19 cellular contexts compared by ENCODE assay signal in genomic region chr14:54177861-54178591, GRCh38.
DNase-seq lines count a peak whose midpoint lies in the region; ATAC-seq, FAIRE-seq and TF ChIP-seq lines count a peak whose summit lies in the region.
"Had no signal": no experiment of that assay in that cellular context is flagged by ENCODE, and none has a peak within 500 bp of the region (broad histone marks: within the 10 kb centered on the region; RNA-seq: fewer than 3 reads in every experiment).

No MANE protein-coding gene starts in this region.

- no peaks in the 10 kb centered on the region for H3K9me3 Mint-ChIP-seq in nephron progenitor cell
- H3K9me3 Mint-ChIP-seq: dendritic cell treated with granulocyte-macrophage colony-stimulating factor and Interleukin-4, amounts not matched to agents 40 ng/mL and 50 ng/mL, for 4 days; naive thymus-derived CD4-positive, alpha-beta T cell had no signal

- TF ChIP-seq POLR2A in stomach (IDR thresholded peaks at IDR 0.05), result no peak

- ATAC-seq in heart right ventricle, result no peak
- ATAC-seq: heart left ventricle; naive thymus-derived CD4-positive, alpha-beta T cell; Panc1 had no signal

- H3K4me3 ChIP-seq in fibroblast of the aortic adventitia (ENCODE audit: low read depth, low read length), result no peak overlapping the region
- H3K4me3 ChIP-seq in stomach, result no peak overlapping the region
- no peak overlapping the region for H3K4me3 ChIP-seq in heart right ventricle
- H3K4me3 ChIP-seq: esophagus muscularis mucosa, heart left ventricle, prostate gland had no signal

- WGBS in stomach, 5 donors, result 25 to 35% (median 30%) methylated on average over 6 of the region's 6 CpGs
- WGBS in heart right ventricle, 2 donors, result 58 to 64% methylated on average over 6 of the region's 6 CpGs

- no peaks in the 10 kb centered on the region for H3K27me3 Mint-ChIP-seq in nephron progenitor cell (ENCODE audit: low read depth, poor library complexity)

- H3K9me3 ChIP-seq in stomach, result no peaks in the 10 kb centered on the region
- H3K9me3 ChIP-seq in heart right ventricle, result no peaks in the 10 kb centered on the region
- H3K9me3 ChIP-seq: esophagus muscularis mucosa, heart left ventricle, prostate gland had no signal

- DNase-seq in ELR (ENCODE audit: low read depth) (peak; percentile 9), NCI-H748 (lab: John Stamatoyannopoulos, UW; ENCODE audit: unreplicated experiment) (peak; percentile 58), fibroblast of the aortic adventitia (ENCODE audit: low read depth) (peak; percentile 28), nephron progenitor cell (peak; percentile 17), stomach (no peak), heart right ventricle (no peak), frontal cortex (ENCODE audit: low spot score in 2 of 2) (no peak)
- no peak for DNase-seq in activated naive CD4-positive, alpha-beta T cell (lab: John Stamatoyannopoulos, UW)
- DNase-seq: activated CD4-positive, alpha-beta T cell treated with anti-CD3 and anti-CD28 coated beads, Interleukin-2, amount 50 U/mL, for 48 hours; activated T-cell treated with anti-CD3 and anti-CD28 coated beads, Interleukin-2, amount 50 U/mL, for 48 hours; heart left ventricle; naive thymus-derived CD4-positive, alpha-beta T cell; NCI-H1694; NCI-H524 had no signal

- peaks cover 92% of the 10 kb centered on the region for H3K4me1 Mint-ChIP-seq in nephron progenitor cell
- H3K4me1 Mint-ChIP-seq: naive thymus-derived CD4-positive, alpha-beta T cell had no signal

- H3K36me3 ChIP-seq in stomach (no peaks in the 10 kb centered on the region), heart right ventricle (no peaks in the 10 kb centered on the region)
- H3K36me3 ChIP-seq: esophagus muscularis mucosa, heart left ventricle, prostate gland had no signal

- no peaks in the 10 kb centered on the region for H3K36me3 Mint-ChIP-seq in nephron progenitor cell (ENCODE audit: low read depth)
- H3K36me3 Mint-ChIP-seq: naive thymus-derived CD4-positive, alpha-beta T cell had no signal

- H3K27me3 ChIP-seq in stomach, result no peaks in the 10 kb centered on the region
- H3K27me3 ChIP-seq in heart right ventricle, result peaks cover 0 to 7% (median 0%) of the 10 kb centered on the region in 7 donors

- H3K4me3 Mint-ChIP-seq in nephron progenitor cell, result peak overlapping the region; percentile 48
- H3K4me3 Mint-ChIP-seq: dendritic cell treated with granulocyte-macrophage colony-stimulating factor and Interleukin-4, amounts not matched to agents 40 ng/mL and 50 ng/mL, for 4 days; naive thymus-derived CD4-positive, alpha-beta T cell had no signal

- peak overlapping the region; percentile 74 for H3K27ac Mint-ChIP-seq in nephron progenitor cell
- H3K27ac Mint-ChIP-seq: dendritic cell treated with granulocyte-macrophage colony-stimulating factor and Interleukin-4, amounts not matched to agents 40 ng/mL and 50 ng/mL, for 4 days; naive thymus-derived CD4-positive, alpha-beta T cell had no signal

- intact Hi-C loops in stomach (cut with DNase I; ENCODE audit: low total_unique reads), result loop anchor here (5.0 to 10.0 kb wide), 2 partner anchors 147 to 641 kb away; no protein-coding TSS in a partner anchor
- intact Hi-C loops in heart right ventricle (cut with DNase I), result loop anchor here in 8 of 10 donors (5.0 to 10.0 kb wide), 6 partner anchors 147 to 743 kb away; partner anchors contain the start of gene BMP4 (in 3 of the 8)

- peaks cover 0 to 34% (median 21%) of the 10 kb centered on the region in 4 donors for H3K4me1 ChIP-seq in stomach
- H3K4me1 ChIP-seq in heart right ventricle, result peaks cover 5 to 26% (median 22%) of the 10 kb centered on the region in 9 donors
- H3K4me1 ChIP-seq: prostate gland had no signal

- no peak for FAIRE-seq in frontal cortex (lab: Jason Lieb, UNC)
- FAIRE-seq: D721Med had no signal

- H3K27ac ChIP-seq in stomach (no peak overlapping the region), heart right ventricle (no peak overlapping the region)
- H3K27ac ChIP-seq: esophagus muscularis mucosa, heart left ventricle, prostate gland had no signal

- no peak for TF ChIP-seq CTCF in fibroblast of the aortic adventitia (IDR thresholded peaks at IDR 0.05; ENCODE audit: insufficient read depth, low read length)
- no peak for TF ChIP-seq CTCF in nephron progenitor cell (IDR thresholded peaks at IDR 0.05)
- TF ChIP-seq CTCF in stomach (IDR thresholded peaks at IDR 0.05), result no peak
- no peak for TF ChIP-seq CTCF in heart right ventricle (IDR thresholded peaks at IDR 0.05)

- TF ChIP-seq EP300 in stomach (IDR thresholded peaks at IDR 0.05), result no peak

Comparison
In these comparisons a context has a peak if more than half of its experiments do, and no peak if none do; other contexts are left out.
1. DNase-seq: peak in ELR (single experiment), NCI-H748 (single experiment), fibroblast of the aortic adventitia (single experiment) and nephron progenitor cell (single experiment); none in stomach (single experiment), heart right ventricle (0 of 2), frontal cortex (0 of 2) and activated naive CD4-positive, alpha-beta T cell (0 of 4).